ENCODE assay signal across 14 cellular contexts in the genomic region with DNA sequence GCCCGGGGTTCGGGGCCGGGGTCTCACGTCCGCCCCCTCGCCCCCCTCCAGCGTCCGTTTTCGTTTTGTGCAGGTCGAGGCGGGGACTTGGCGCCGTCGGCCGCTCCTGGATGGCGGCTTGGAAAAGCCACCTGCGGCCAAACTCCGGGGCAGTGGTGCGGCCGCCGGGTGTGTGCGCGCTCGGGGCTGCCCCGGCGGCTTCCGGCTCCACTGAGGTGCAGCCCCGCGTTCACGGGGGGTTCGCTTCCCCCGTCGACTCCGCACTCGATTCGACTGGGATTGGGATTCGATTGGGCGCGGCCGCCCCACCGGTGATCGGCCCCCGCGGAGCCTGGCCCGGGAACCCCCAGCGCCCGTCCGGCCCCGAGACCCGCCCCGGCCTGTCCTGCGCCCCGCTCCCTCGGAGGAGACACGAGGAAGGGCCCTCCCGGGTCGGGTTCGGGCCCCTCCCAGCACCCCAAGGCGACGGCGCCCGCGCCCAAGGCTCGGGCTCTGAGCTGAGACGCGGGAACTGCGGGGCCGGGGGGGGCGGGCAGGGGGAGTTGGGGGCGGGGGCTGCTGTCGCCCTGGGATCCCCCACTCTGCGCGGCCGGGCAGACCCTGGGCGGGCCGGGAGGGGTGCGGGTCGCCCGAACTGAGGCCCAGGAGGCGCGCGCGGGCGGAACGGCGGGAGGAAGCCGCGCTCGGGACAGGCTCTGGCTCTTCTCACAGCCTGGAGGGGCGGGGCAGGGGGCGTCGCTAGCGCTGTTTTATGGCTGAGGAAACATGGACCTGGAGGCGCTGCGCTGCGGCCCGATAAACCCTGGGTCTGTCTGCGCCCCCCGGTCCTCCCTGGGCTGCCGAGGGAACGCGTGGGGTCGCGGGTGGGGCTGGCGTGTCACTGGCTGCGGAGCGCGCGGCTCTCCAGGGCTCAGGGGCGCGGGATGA. TPM values are rescaled to one million over a fixed set of nuclear protein-coding genes. Genes with fewer than 3 reads are reported as not detected.
A peak's percentile ranks its signal among the peaks of the same experiment; 100 is the strongest.
DNase-seq lines count a peak whose midpoint lies in the region; ATAC-seq and TF ChIP-seq lines count a peak whose summit lies in the region.
"Had no signal": no experiment of that assay in that cellular context is flagged by ENCODE, and none has a peak within 500 bp of the region (broad histone marks: within the 10 kb centered on the region; RNA-seq: fewer than 3 reads in every experiment).

No MANE protein-coding gene starts in this region.

- CTCF ChIA-PET in HEK293 (lab: Yijun Ruan, JAX) = interaction anchor here (0.7 kb wide), 1 partner anchor 19 kb away, joined by 3 read pairs; no protein-coding TSS in a partner anchor

- H3K9ac ChIP-seq in neural progenitor cell = no peak overlapping the region

- H3K4me1 ChIP-seq in HEK293 (ENCODE audit: control insufficient read depth, insufficient read depth, low read length) (peaks cover 3% of the 10 kb centered on the region), esophagus (ENCODE audit: control insufficient read depth in 2 of 2, insufficient read depth in 2 of 2, low read length in 1 of 2) (peaks cover 2 to 8% of the 10 kb centered on the region in 2 donors), neural progenitor cell (peaks cover 29% of the 10 kb centered on the region)

- H3K79me2 ChIP-seq in neural progenitor cell (ENCODE audit: low read depth) = no peaks in the 10 kb centered on the region

- H3K27ac ChIP-seq in HEK293 (ENCODE audit: extremely low read depth, low read depth, low read length) (no peak overlapping the region), esophagus (ENCODE audit: low read depth in 2 of 2, low read length in 1 of 2) (no peak overlapping the region), neural progenitor cell (no peak overlapping the region)

- peaks cover 9 to 36% of the 10 kb centered on the region in 2 donors for H3K27me3 ChIP-seq in esophagus (ENCODE audit: control insufficient read depth in 1 of 2, insufficient read depth in 2 of 2, low read length in 2 of 2)
- peaks cover 92% of the 10 kb centered on the region for H3K27me3 ChIP-seq in neural progenitor cell

- peaks cover 3% of the 10 kb centered on the region for H3K36me3 Mint-ChIP-seq in neural progenitor cell
- H3K36me3 Mint-ChIP-seq: natural killer cell treated with Interleukin-12 subunit alpha and Interleukin-12 subunit beta and Interleukin-15 and Interleukin-18, amount 100 ng/mL, for 72 hours had no signal

- H3F3A ChIP-seq in neural progenitor cell (ENCODE audit: low read depth) = peaks cover 21% of the 10 kb centered on the region

- peaks cover 37% of the 10 kb centered on the region for H3K27me3 Mint-ChIP-seq in neural progenitor cell (ENCODE audit: insufficient read depth, low read depth)

- H3K4me3 ChIP-seq in HEK293 (ENCODE audit: low read depth, low read length) (no peak overlapping the region), esophagus (ENCODE audit: low read depth in 1 of 2, low read length in 2 of 2) (peak overlapping the region; percentile 25 to 26), neural progenitor cell (peak overlapping the region; percentile 32)

- 2% methylated on average over 87 to 111 of the region's 111 CpGs for WGBS in esophagus, 2 donors

- DNase-seq in COLO668 (lab: John Stamatoyannopoulos, UW; ENCODE audit: unreplicated experiment) = peak; percentile 2
- peak; percentile 86 for DNase-seq in neural progenitor cell (ENCODE audit: low spot score)
- no peak for DNase-seq in H4 (ENCODE audit: low spot score)
- DNase-seq in SW480 (ENCODE audit: low spot score) = no peak
- no peak for DNase-seq in SK-N-DZ (ENCODE audit: low spot score)
- DNase-seq: COR-L47, Karpas-422, NCI-H226, small intestine had no signal

- ATAC-seq in GM21528 (IDR thresholded peaks at IDR 0.05; ENCODE audit: low FRiP score, unreplicated experiment) = no peak
- ATAC-seq: natural killer cell treated with Interleukin-12 subunit alpha and Interleukin-12 subunit beta and Interleukin-15 and Interleukin-18, amount 100 ng/mL, for 72 hours had no signal

- H3K9me3 Mint-ChIP-seq in neural progenitor cell = no peaks in the 10 kb centered on the region
- H3K9me3 Mint-ChIP-seq: natural killer cell treated with Interleukin-12 subunit alpha and Interleukin-12 subunit beta and Interleukin-15 and Interleukin-18, amount 100 ng/mL, for 72 hours had no signal

- H3K4me1 Mint-ChIP-seq in neural progenitor cell = peaks cover 11% of the 10 kb centered on the region

- H3K4me3 Mint-ChIP-seq in neural progenitor cell = no peak overlapping the region
- H3K4me3 Mint-ChIP-seq: natural killer cell treated with Interleukin-12 subunit alpha and Interleukin-12 subunit beta and Interleukin-15 and Interleukin-18, amount 100 ng/mL, for 72 hours had no signal

- no peaks in the 10 kb centered on the region for H3K9me3 ChIP-seq in HEK293 (ENCODE audit: control insufficient read depth, insufficient read depth, low read depth, low read length)
- H3K9me3 ChIP-seq in esophagus (ENCODE audit: control insufficient read depth in 2 of 2, insufficient read depth in 1 of 2, low read depth in 1 of 2, low read length in 1 of 2) = peaks cover 0 to 3% of the 10 kb centered on the region in 2 donors
- H3K9me3 ChIP-seq in neural progenitor cell (ENCODE audit: low read depth) = no peaks in the 10 kb centered on the region

- POLR2A ChIA-PET in HEK293 (lab: Yijun Ruan, JAX) = no interaction called here

- no peak overlapping the region for H3K27ac Mint-ChIP-seq in neural progenitor cell
- H3K27ac Mint-ChIP-seq: natural killer cell treated with Interleukin-12 subunit alpha and Interleukin-12 subunit beta and Interleukin-15 and Interleukin-18, amount 100 ng/mL, for 72 hours had no signal

- H2AFZ ChIP-seq in neural progenitor cell (replicated peaks) = no peak overlapping the region

- H3K36me3 ChIP-seq in HEK293 (ENCODE audit: control insufficient read depth in 2 of 2, insufficient read depth in 1 of 2, low read length in 2 of 2) (no peaks in the 10 kb centered on the region), esophagus (ENCODE audit: control insufficient read depth in 2 of 2, insufficient read depth in 2 of 2, low read length in 1 of 2) (no peaks in the 10 kb centered on the region), neural progenitor cell (no peaks in the 10 kb centered on the region)

- H3K4me2 ChIP-seq in neural progenitor cell = peak overlapping the region; percentile 77

- H4K20me1 ChIP-seq in neural progenitor cell (ENCODE audit: low read depth) = peaks cover 78% of the 10 kb centered on the region

- no peak for TF ChIP-seq CTCF in HEK293 (tag by site-specific recombination; IDR thresholded peaks at IDR 0.05)
- no peak for TF ChIP-seq CTCF in neural progenitor cell (IDR thresholded peaks at IDR 0.05)

TF ChIP-seq in HEK293, 187 proteins besides CTCF, POLR2A, EP300 and RAD21 (continues in another document):
- TF ChIP-seq ZNF600 (tag by site-specific recombination; IDR thresholded peaks at IDR 0.05) = peak; percentile 23; the same call in 1 of the 2 replicates
- TF ChIP-seq ZNF132 (tag by site-specific recombination; IDR thresholded peaks at IDR 0.05; ENCODE audit: borderline replicate concordance) = no peak
- peak; percentile 36 for TF ChIP-seq ZNF335 (tag by site-specific recombination; conservative IDR thresholded peaks at IDR 0.05)
- TF ChIP-seq ZNF777 (tag by site-specific recombination; IDR thresholded peaks at IDR 0.05; ENCODE audit: borderline replicate concordance) = 0 out of 2 replicates have a peak, but pooled peaks have one; percentile 41
- TF ChIP-seq SP2 (tag by site-specific recombination; IDR thresholded peaks at IDR 0.05) = peak; percentile 19; the same call in 1 of the 2 replicates
- peak; percentile 14; the same call in 1 of the 2 replicates for TF ChIP-seq KLF8 (tag by site-specific recombination; IDR thresholded peaks at IDR 0.05)
- no peak for TF ChIP-seq ZNF26 (tag by site-specific recombination; IDR thresholded peaks at IDR 0.05)
- 0 out of 2 replicates have a peak, but pooled peaks have one; percentile 36 for TF ChIP-seq KLF7 (tag by site-specific recombination; IDR thresholded peaks at IDR 0.05; ENCODE audit: borderline replicate concordance)
- TF ChIP-seq KLF9 (tag by site-specific recombination; IDR thresholded peaks at IDR 0.05; ENCODE audit: low read depth) = peak; percentile 91
- TF ChIP-seq ZNF114 (tag by site-specific recombination; IDR thresholded peaks at IDR 0.05) = no peak
- TF ChIP-seq ZBTB7A (tag by site-specific recombination; IDR thresholded peaks at IDR 0.05; ENCODE audit: low read depth) = no peak; the same call in 1 of the 2 replicates
- no peak for TF ChIP-seq ZBTB21 (tag by site-specific recombination; IDR thresholded peaks at IDR 0.05)
- peak; percentile 44 for TF ChIP-seq ZIC2 (tag by site-specific recombination; IDR thresholded peaks at IDR 0.05)
- TF ChIP-seq SP3 (tag by site-specific recombination; IDR thresholded peaks at IDR 0.05) = peak; percentile 68
- no peak for TF ChIP-seq ZNF473 (tag by site-specific recombination; IDR thresholded peaks at IDR 0.05)

RNA-seq across cellular contexts. Expression of gene NKX6-2, which starts 1.6 kb away (rescaled TPM):
- polyA plus RNA-seq in esophagus = 1 to 10 TPM in 1 of 2 donors, under 1 TPM in 1; 0.15 to 1.5 TPM
- total RNA-seq in neural progenitor cell (ENCODE audit: low replicate concordance) = not detected in 2 replicates
- total RNA-seq in H4 (2014; rRNA removed; shearing (Covaris generic)) = not detected in 2 replicates
- 0.80 and 2.1 TPM in 2 replicates for polyA plus RNA-seq in SK-N-DZ (2014; cell fraction: cytosol; rRNA removed)
- 1.7 and 2.6 TPM in 2 replicates for polyA plus RNA-seq in SK-N-DZ (2014; cell fraction: nucleus; rRNA removed)
- total RNA-seq: endothelial cell of umbilical vein; natural killer cell treated with Interleukin-12 subunit alpha and Interleukin-12 subunit beta and Interleukin-15 and Interleukin-18, amount 100 ng/mL, for 72 hours had no signal
- polyA plus RNA-seq: endothelial cell of umbilical vein had no signal

Comparison
In these comparisons a context has a peak if more than half of its experiments do, and no peak if none do; other contexts are left out.
1. DNase-seq: peak in COLO668 (single experiment) and neural progenitor cell (single experiment); none in H4 (single experiment), SW480 (single experiment) and SK-N-DZ (single experiment).